Comparison of ENCODE assay signal across 8 cellular contexts in genomic region chr11:75597636-75598035, GRCh38. TPM values are rescaled to one million over a fixed set of nuclear protein-coding genes. Genes with fewer than 3 reads are reported as not detected.
DNase-seq lines count a peak whose midpoint lies in the region; ATAC-seq and TF ChIP-seq lines count a peak whose summit lies in the region.

No MANE protein-coding gene starts in this region.

- no peak overlapping the region for H3K9ac ChIP-seq in neural progenitor cell

- H3K4me1 ChIP-seq in neural progenitor cell, result no peaks in the 10 kb centered on the region
- peaks cover 2% of the 10 kb centered on the region for H3K4me1 ChIP-seq in CD8-positive, alpha-beta memory T cell (ENCODE audit: insufficient read depth, low read length)
- no peaks in the 10 kb centered on the region for H3K4me1 ChIP-seq in testis

- 84 to 91% methylated on average over 4 of the region's 4 CpGs for WGBS in testis, 2 donors

- TF ChIP-seq CTCF in astrocyte of the spinal cord (IDR thresholded peaks at IDR 0.05; ENCODE audit: low read depth, low read length) (peak; percentile 74), neural progenitor cell (IDR thresholded peaks at IDR 0.05) (peak; percentile 79), testis (IDR thresholded peaks at IDR 0.05) (peak in 1 of 3 experiments; percentile 17)

- peaks cover 32% of the 10 kb centered on the region for H3K27me3 Mint-ChIP-seq in stimulated activated naive CD8-positive, alpha-beta T cell treated with anti-CD3 and anti-CD28 coated beads, Interleukin-15, amount 100 ng/mL, for 72 hours
- peaks cover 4% of the 10 kb centered on the region for H3K27me3 Mint-ChIP-seq in neural progenitor cell (ENCODE audit: insufficient read depth, low read depth)
- peaks cover 0 to 5% of the 10 kb centered on the region in 2 donors for H3K27me3 Mint-ChIP-seq in CD8-positive, alpha-beta memory T cell

- POLR2A ChIA-PET in CD8-positive, alpha-beta memory T cell (lab: Charles Lee), result no interaction called here

- no peak overlapping the region for H3K4me3 Mint-ChIP-seq in stimulated activated naive CD8-positive, alpha-beta T cell treated with anti-CD3 and anti-CD28 coated beads, Interleukin-15, amount 100 ng/mL, for 72 hours
- no peak overlapping the region for H3K4me3 Mint-ChIP-seq in neural progenitor cell
- no peak overlapping the region for H3K4me3 Mint-ChIP-seq in CD8-positive, alpha-beta memory T cell

- intact Hi-C loops in testis (cut with DNase I; ENCODE audit: low total_unique reads), result no loop called here

- H3K9me3 ChIP-seq in neural progenitor cell (ENCODE audit: low read depth) (no peaks in the 10 kb centered on the region), testis (no peaks in the 10 kb centered on the region)
- no peaks in the 10 kb centered on the region for H3K9me3 ChIP-seq in CD8-positive, alpha-beta memory T cell (ENCODE audit: low read length)

- peak; percentile 59 for ATAC-seq in stimulated activated naive CD8-positive, alpha-beta T cell treated with anti-CD3 and anti-CD28 coated beads, Interleukin-15, amount 100 ng/mL, for 72 hours
- ATAC-seq in stimulated activated naive CD8-positive, alpha-beta T cell treated with anti-CD3 and anti-CD28 coated beads, Interleukin-15, Interleukin-2, amounts not matched to agents 100 U/mL and 50 U/mL, for 24 hours, result no peak

- no peaks in the 10 kb centered on the region for H3K9me3 Mint-ChIP-seq in stimulated activated naive CD8-positive, alpha-beta T cell treated with anti-CD3 and anti-CD28 coated beads, Interleukin-15, amount 100 ng/mL, for 72 hours
- no peaks in the 10 kb centered on the region for H3K9me3 Mint-ChIP-seq in neural progenitor cell
- no peaks in the 10 kb centered on the region for H3K9me3 Mint-ChIP-seq in CD8-positive, alpha-beta memory T cell

- no peak overlapping the region for H3K27ac Mint-ChIP-seq in stimulated activated naive CD8-positive, alpha-beta T cell treated with anti-CD3 and anti-CD28 coated beads, Interleukin-15, amount 100 ng/mL, for 72 hours
- peak overlapping the region; percentile 9 for H3K27ac Mint-ChIP-seq in neural progenitor cell
- H3K27ac Mint-ChIP-seq in CD8-positive, alpha-beta memory T cell, result no peak overlapping the region

- H3K4me3 ChIP-seq in astrocyte of the spinal cord (ENCODE audit: low read depth, low read length) (no peak overlapping the region), neural progenitor cell (no peak overlapping the region), testis (no peak overlapping the region)
- H3K4me3 ChIP-seq in CD8-positive, alpha-beta memory T cell (ENCODE audit: low read length), result no peak overlapping the region

- H3F3A ChIP-seq in neural progenitor cell (ENCODE audit: low read depth), result no peaks in the 10 kb centered on the region

- no peak for DNase-seq in stimulated activated naive CD8-positive, alpha-beta T cell treated with anti-CD3 and anti-CD28 coated beads, Interleukin-15, amount 100 ng/mL, for 72 hours
- no peak for DNase-seq in stimulated activated naive CD8-positive, alpha-beta T cell treated with anti-CD3 and anti-CD28 coated beads, Interleukin-15, Interleukin-2, amounts not matched to agents 100 U/mL and 50 U/mL, for 24 hours
- DNase-seq in NCI-H2196 (lab: John Stamatoyannopoulos, UW; ENCODE audit: unreplicated experiment) (peak; percentile 34), astrocyte of the spinal cord (ENCODE audit: low read depth, low spot score) (peak; percentile 17), neural progenitor cell (ENCODE audit: low spot score) (peak; percentile 80), middle frontal gyrus (ENCODE audit: extremely low spot score, low spot score) (no peak), testis (no peak)
- no peak for DNase-seq in CD8-positive, alpha-beta memory T cell

- H3K27ac ChIP-seq in neural progenitor cell, result no peak overlapping the region
- no peak overlapping the region for H3K27ac ChIP-seq in CD8-positive, alpha-beta memory T cell (ENCODE audit: low read depth, low read length)
- H3K27ac ChIP-seq in testis, result no peak overlapping the region

- H3K36me3 Mint-ChIP-seq in neural progenitor cell, result peaks cover 11% of the 10 kb centered on the region
- H3K36me3 Mint-ChIP-seq in CD8-positive, alpha-beta memory T cell, result no peaks in the 10 kb centered on the region

- H4K20me1 ChIP-seq in neural progenitor cell (ENCODE audit: low read depth), result no peaks in the 10 kb centered on the region

- H2AFZ ChIP-seq in neural progenitor cell (replicated peaks), result no peak overlapping the region

- H3K4me1 Mint-ChIP-seq in stimulated activated naive CD8-positive, alpha-beta T cell treated with anti-CD3 and anti-CD28 coated beads, Interleukin-15, amount 100 ng/mL, for 72 hours, result no peaks in the 10 kb centered on the region
- H3K4me1 Mint-ChIP-seq in neural progenitor cell, result peaks cover 51% of the 10 kb centered on the region
- H3K4me1 Mint-ChIP-seq in CD8-positive, alpha-beta memory T cell, result peaks cover 5 to 8% (median 6%) of the 10 kb centered on the region in 3 donors

- no peak for TF ChIP-seq POLR2A in testis (IDR thresholded peaks at IDR 0.05)

- H3K27me3 ChIP-seq in neural progenitor cell (no peaks in the 10 kb centered on the region), testis (no peaks in the 10 kb centered on the region)
- H3K27me3 ChIP-seq in CD8-positive, alpha-beta memory T cell (ENCODE audit: insufficient read depth, low read length, poor library complexity, severe bottlenecking), result peaks cover 3% of the 10 kb centered on the region

- H3K4me2 ChIP-seq in neural progenitor cell, result no peak overlapping the region

- in situ Hi-C loops in astrocyte of the spinal cord (cut with HindIII; ENCODE audit: low sequenced_read_pairs), result no loop called here

- no peaks in the 10 kb centered on the region for H3K79me2 ChIP-seq in neural progenitor cell (ENCODE audit: low read depth)

- H3K36me3 ChIP-seq in neural progenitor cell (no peaks in the 10 kb centered on the region), testis (ENCODE audit: low read depth, missing control alignments) (no peaks in the 10 kb centered on the region)
- H3K36me3 ChIP-seq in CD8-positive, alpha-beta memory T cell (ENCODE audit: insufficient read depth, low read length), result no peaks in the 10 kb centered on the region

- CTCF ChIA-PET in CD8-positive, alpha-beta memory T cell (lab: Charles Lee), result interaction anchor here (0.9 to 1.4 kb wide), 4 partner anchors 9 to 20 kb away, joined by 3 read pairs; no protein-coding TSS in a partner anchor

RNA-seq across cellular contexts. Expression of gene SERPINH1, which starts 35.6 kb away (rescaled TPM):
- total RNA-seq in neural progenitor cell (ENCODE audit: low replicate concordance) (219 and 589 TPM in 2 replicates), testis (100 to 1,000 TPM; 122 to 178 TPM)
- 10 to 100 TPM; 20.7 to 21.1 TPM for total RNA-seq in CD8-positive, alpha-beta memory T cell
- 8.4 TPM for polyA plus RNA-seq in CD8-positive, alpha-beta memory T cell
- polyA plus RNA-seq in testis (ENCODE audit: insufficient read depth, low read depth, low replicate concordance), result 92.2 TPM

Comparison
In these comparisons a context has a peak if more than half of its experiments do, and no peak if none do; other contexts are left out.
1. DNase-seq: peak in NCI-H2196 (single experiment), astrocyte of the spinal cord (single experiment) and neural progenitor cell (single experiment); none in stimulated activated naive CD8-positive, alpha-beta T cell treated with anti-CD3 and anti-CD28 coated beads, Interleukin-15, amount 100 ng/mL, for 72 hours (0 of 2), stimulated activated naive CD8-positive, alpha-beta T cell treated with anti-CD3 and anti-CD28 coated beads, Interleukin-15, Interleukin-2, amounts not matched to agents 100 U/mL and 50 U/mL, for 24 hours (single experiment), middle frontal gyrus (single experiment), CD8-positive, alpha-beta memory T cell (0 of 5) and testis (single experiment).